ENCODE assay signal across 11 cellular contexts in the genomic region with DNA sequence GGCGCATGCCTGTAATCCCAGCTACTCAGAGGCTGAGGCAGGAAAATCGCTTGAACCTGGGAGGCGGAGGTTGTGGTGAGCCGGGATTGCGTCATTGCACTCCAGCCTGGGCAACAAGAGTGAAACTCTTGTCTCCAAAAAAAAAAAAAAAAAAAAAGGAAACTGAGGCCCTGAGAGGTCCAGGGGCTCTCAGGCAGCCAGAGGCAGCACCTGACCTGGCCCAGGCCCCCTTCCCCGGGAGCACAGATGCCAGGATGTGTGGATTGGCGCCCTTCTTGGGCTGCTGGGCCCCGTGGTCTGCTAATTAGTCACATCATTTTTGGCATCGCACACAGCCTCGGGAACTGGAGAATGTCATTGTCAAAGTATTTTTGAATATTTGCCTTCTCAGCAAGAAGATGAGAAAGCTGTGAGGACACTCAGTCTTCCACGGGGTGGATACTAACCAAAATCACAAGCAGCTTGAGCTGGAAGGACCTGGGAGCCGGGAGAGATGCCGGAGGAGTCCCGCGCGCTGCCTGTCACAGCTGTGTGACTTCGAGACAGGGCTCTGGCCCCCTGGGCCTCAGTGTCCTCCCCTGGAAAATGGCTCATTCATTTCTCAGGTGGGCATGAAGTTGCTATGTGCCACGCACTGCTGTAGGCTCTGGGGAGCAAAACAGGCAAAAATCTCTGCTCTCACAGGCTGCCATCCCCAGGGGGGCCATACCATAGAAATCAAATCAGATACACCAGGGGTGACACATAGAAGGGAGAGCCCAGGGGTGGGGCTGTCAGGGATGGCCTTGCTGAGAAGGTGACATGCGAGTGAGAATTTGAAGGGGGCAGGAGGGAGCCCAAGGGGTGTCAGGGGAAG. TPM values are rescaled to one million over a fixed set of nuclear protein-coding genes. Genes with fewer than 3 reads are reported as not detected.
A peak's percentile ranks its signal among the peaks of the same experiment; 100 is the strongest.
DNase-seq lines count a peak whose midpoint lies in the region; ATAC-seq and TF ChIP-seq lines count a peak whose summit lies in the region.
"Had no signal": no experiment of that assay in that cellular context is flagged by ENCODE, and none has a peak within 500 bp of the region (broad histone marks: within the 10 kb centered on the region; RNA-seq: fewer than 3 reads in every experiment).

No MANE protein-coding gene starts in this region.

- H3K4me3 Mint-ChIP-seq in activated CD8-positive, alpha-beta memory T cell treated with anti-CD3 and anti-CD28 coated beads, Interleukin-2, amount 10 ng/mL, durations not matched to agents 7 days and 5 days, result no peak overlapping the region

- H3K27me3 Mint-ChIP-seq in activated CD8-positive, alpha-beta memory T cell treated with anti-CD3 and anti-CD28 coated beads, Interleukin-2, amount 10 ng/mL, durations not matched to agents 7 days and 5 days, result no peaks in the 10 kb centered on the region

- DNase-seq in activated CD8-positive, alpha-beta memory T cell treated with anti-CD3 and anti-CD28 coated beads, Interleukin-2, amount 10 ng/mL, durations not matched to agents 7 days and 5 days, result no peak
- no peak for DNase-seq in activated CD8-positive, alpha-beta memory T cell treated with anti-CD3 and anti-CD28 coated beads, Interleukin-2, amount 50 U/mL, for 48 hours
- DNase-seq in astrocyte of the hippocampus (ENCODE audit: low read depth, low spot score) (peak; percentile 66), hepatic stellate cell (ENCODE audit: low spot score) (peak; percentile 92), uterus (peak; percentile 33 to 39), H7 (no peak), NCI-H526 (lab: John Stamatoyannopoulos, UW) (no peak)
- DNase-seq: AML-193, cerebellar nuclear complex, NCI-H1930 had no signal

- H3K36me3 ChIP-seq in uterus, result no peaks in the 10 kb centered on the region
- no peaks in the 10 kb centered on the region for H3K36me3 ChIP-seq in H7 (replicated peaks; ENCODE audit: control insufficient read depth, insufficient read depth, low read length)

- TF ChIP-seq CTCF in uterus (IDR thresholded peaks at IDR 0.05), result no peak

- CTCF ChIA-PET in activated CD8-positive, alpha-beta memory T cell treated with anti-CD3 and anti-CD28 coated beads, Interleukin-2, amount 10 ng/mL, durations not matched to agents 7 days and 5 days (lab: Charles Lee), result interaction anchor here (0.7 to 2.0 kb wide), 2 partner anchors 9 to 1138 kb away, joined by 3 to 5 read pairs; no protein-coding TSS in a partner anchor

- H3K27me3 ChIP-seq in uterus (no peaks in the 10 kb centered on the region), H7 (ENCODE audit: control insufficient read depth, insufficient read depth, low read length) (no peaks in the 10 kb centered on the region)

- no peak for TF ChIP-seq POLR2A in uterus (IDR thresholded peaks at IDR 0.05)

- no peaks in the 10 kb centered on the region for H3K4me1 Mint-ChIP-seq in activated CD8-positive, alpha-beta memory T cell treated with anti-CD3 and anti-CD28 coated beads, Interleukin-2, amount 10 ng/mL, durations not matched to agents 7 days and 5 days

- H3K4me1 ChIP-seq in uterus, result no peaks in the 10 kb centered on the region

- peak overlapping the region in 1 of 2 donors; percentile 28 for H3K27ac ChIP-seq in uterus

- intact Hi-C loops in uterus (cut with DNase I; ENCODE audit: low total_unique reads), result no loop called here

- H3K9me3 ChIP-seq in uterus, result no peaks in the 10 kb centered on the region

- H3K36me3 Mint-ChIP-seq in activated CD8-positive, alpha-beta memory T cell treated with anti-CD3 and anti-CD28 coated beads, Interleukin-2, amount 10 ng/mL, durations not matched to agents 7 days and 5 days, result no peaks in the 10 kb centered on the region

- H3K4me3 ChIP-seq in uterus (no peak overlapping the region), H7 (ENCODE audit: insufficient read depth, low read depth, low read length) (no peak overlapping the region)

- H3K9me3 Mint-ChIP-seq in activated CD8-positive, alpha-beta memory T cell treated with anti-CD3 and anti-CD28 coated beads, Interleukin-2, amount 10 ng/mL, durations not matched to agents 7 days and 5 days (ENCODE audit: low read depth), result no peaks in the 10 kb centered on the region

- ATAC-seq in activated CD8-positive, alpha-beta memory T cell treated with anti-CD3 and anti-CD28 coated beads, Interleukin-2, amount 10 ng/mL, durations not matched to agents 7 days and 5 days, result peak; percentile 23
- ATAC-seq in HG03565 (IDR thresholded peaks at IDR 0.05; ENCODE audit: unreplicated experiment), result no peak

- no peak overlapping the region for H3K27ac Mint-ChIP-seq in activated CD8-positive, alpha-beta memory T cell treated with anti-CD3 and anti-CD28 coated beads, Interleukin-2, amount 10 ng/mL, durations not matched to agents 7 days and 5 days

RNA-seq across cellular contexts. Expression of a gene that starts 12.5 kb away (rescaled TPM):
- total RNA-seq in activated CD8-positive, alpha-beta memory T cell treated with anti-CD3 and anti-CD28 coated beads, Interleukin-2, amount 10 ng/mL, durations not matched to agents 7 days and 5 days, result 10 to 100 TPM; 18.3 to 19.4 TPM
- 10 to 100 TPM in 2 of 4 donors, 1 to 10 TPM in 2; 3.3 to 40.0 (median 19.7) TPM for total RNA-seq in uterus
- 13.9 and 17.3 TPM in 2 replicates for total RNA-seq in H7 (2014; rRNA removed; shearing (Covaris generic))

Comparison
In these comparisons a context has a peak if more than half of its experiments do, and no peak if none do; other contexts are left out.
1. DNase-seq: peak in astrocyte of the hippocampus (single experiment), hepatic stellate cell (single experiment) and uterus (2 of 2); none in activated CD8-positive, alpha-beta memory T cell treated with anti-CD3 and anti-CD28 coated beads, Interleukin-2, amount 10 ng/mL, durations not matched to agents 7 days and 5 days (single experiment), activated CD8-positive, alpha-beta memory T cell treated with anti-CD3 and anti-CD28 coated beads, Interleukin-2, amount 50 U/mL, for 48 hours (single experiment), H7 (single experiment) and NCI-H526 (0 of 2).